Comparison of ENCODE assay signal across 15 cellular contexts in genomic region chr5:113060410-113061025, GRCh38.
DNase-seq lines count a peak whose midpoint lies in the region; ATAC-seq, FAIRE-seq and TF ChIP-seq lines count a peak whose summit lies in the region.
"Had no signal": no experiment of that assay in that cellular context is flagged by ENCODE, and none has a peak within 500 bp of the region (broad histone marks: within the 10 kb centered on the region; RNA-seq: fewer than 3 reads in every experiment).

No MANE protein-coding gene starts in this region.

- H3K36me3 ChIP-seq in mammary epithelial cell (ENCODE audit: insufficient read depth, low read length) (no peaks in the 10 kb centered on the region), breast epithelium (no peaks in the 10 kb centered on the region), astrocyte (ENCODE audit: insufficient read depth, low read length) (no peaks in the 10 kb centered on the region)

- peaks cover 56% of the 10 kb centered on the region for H3K4me1 Mint-ChIP-seq in astrocyte (ENCODE audit: low read depth, unreplicated experiment)

- H3K9ac ChIP-seq in mammary epithelial cell (ENCODE audit: insufficient read depth, low read length) (no peak overlapping the region), astrocyte (ENCODE audit: low read length) (no peak overlapping the region)

- H3K4me1 ChIP-seq in mammary epithelial cell (ENCODE audit: insufficient read depth, low read length) = peaks cover 6% of the 10 kb centered on the region
- H3K4me1 ChIP-seq in breast epithelium = no peaks in the 10 kb centered on the region
- H3K4me1 ChIP-seq in astrocyte (ENCODE audit: insufficient read depth, low read length) = peaks cover 48% of the 10 kb centered on the region

- H3K27me3 ChIP-seq in mammary epithelial cell (ENCODE audit: insufficient read depth, low read length) (no peaks in the 10 kb centered on the region), breast epithelium (no peaks in the 10 kb centered on the region), astrocyte (ENCODE audit: insufficient read depth, low read length) (no peaks in the 10 kb centered on the region)

- peak overlapping the region; percentile 97 for H3K27ac Mint-ChIP-seq in astrocyte (ENCODE audit: unreplicated experiment)

- in situ Hi-C loops in mammary epithelial cell (cut with MboI; ENCODE audit: low sequenced_read_pairs in 2 of 2) = no loop called here

- dilution Hi-C loops in mammary epithelial cell (cut with HindIII; ENCODE audit: low sequenced_read_pairs) = no loop called here

- peaks cover 28% of the 10 kb centered on the region for H3K36me3 Mint-ChIP-seq in astrocyte (ENCODE audit: low read depth, unreplicated experiment)

- H2AFZ ChIP-seq in mammary epithelial cell (ENCODE audit: low read depth, low read length) (no peak overlapping the region), astrocyte (ENCODE audit: low read depth, low read length) (no peak overlapping the region)

- H4K20me1 ChIP-seq in mammary epithelial cell (ENCODE audit: insufficient read depth, low read length) (peaks cover 2% of the 10 kb centered on the region), astrocyte (ENCODE audit: insufficient read depth, low read length) (no peaks in the 10 kb centered on the region)

- H3K9me3 ChIP-seq in mammary epithelial cell (replicated peaks; ENCODE audit: insufficient read depth, low read length) = no peaks in the 10 kb centered on the region
- no peaks in the 10 kb centered on the region for H3K9me3 ChIP-seq in breast epithelium
- no peaks in the 10 kb centered on the region for H3K9me3 ChIP-seq in astrocyte (ENCODE audit: insufficient read depth, low read depth, low read length)

- H3K4me3 ChIP-seq in mammary epithelial cell (replicated peaks in 1 of 3; ENCODE audit: insufficient read depth in 1 of 3, low read depth in 2 of 3, low read length in 3 of 3) (no peak overlapping the region), breast epithelium (no peak overlapping the region), astrocyte (ENCODE audit: insufficient read depth, low read depth, low read length) (no peak overlapping the region)

- BruUV-seq in mammary epithelial cell (replicated peaks; lab: Mats Ljungman, UMichigan) = no TSS peak

- no peak overlapping the region for H3K4me3 Mint-ChIP-seq in astrocyte (ENCODE audit: unreplicated experiment)

- H3K4me2 ChIP-seq in mammary epithelial cell (ENCODE audit: insufficient read depth, low read depth, low read length) (no peak overlapping the region), astrocyte (ENCODE audit: low read length) (no peak overlapping the region)

- WGBS in mammary epithelial cell (ENCODE audit: low coverage, missing lambda C conversion rate) = 96% methylated on average over 4 of the region's 4 CpGs

- H3K27me3 Mint-ChIP-seq in astrocyte (ENCODE audit: low read depth, unreplicated experiment) = no peaks in the 10 kb centered on the region

- H3K79me2 ChIP-seq in mammary epithelial cell (ENCODE audit: insufficient read depth, low read length) (no peaks in the 10 kb centered on the region), astrocyte (ENCODE audit: insufficient read depth, low read length) (no peaks in the 10 kb centered on the region)

- DNase-seq in mammary epithelial cell (peak; percentile 9), breast epithelium (ENCODE audit: low spot score in 2 of 2) (no peak), astrocyte (ENCODE audit: low read depth) (no peak), islet precursor cell (peak; percentile 44), NCI-H2171 (lab: John Stamatoyannopoulos, UW) (no peak), left cardiac atrium (no peak), GM20000 (ENCODE audit: low spot score) (no peak)
- DNase-seq: Calu3, MV-4-11, NCI-H1436, NCI-H345, SHP77 had no signal

- intact Hi-C loops in mammary epithelial cell (cut with micrococcal nuclease) = loop anchor here (5.0 kb wide), 1 partner anchor 63 kb away; no protein-coding TSS in a partner anchor
- intact Hi-C loops in breast epithelium (cut with DNase I; ENCODE audit: low total_unique reads) = no loop called here
- intact Hi-C loops in left cardiac atrium (cut with DNase I) = no loop called here

- ATAC-seq in GM21619 (IDR thresholded peaks at IDR 0.05; ENCODE audit: unreplicated experiment) = no peak
- ATAC-seq in left cardiac atrium = no peak
- ATAC-seq: Panc1 had no signal

- no peak for TF ChIP-seq POLR2A in breast epithelium (IDR thresholded peaks at IDR 0.05)

- TF ChIP-seq CTCF in mammary epithelial cell (conservative IDR thresholded peaks at IDR 0.05 in 1 of 2, IDR thresholded peaks at IDR 0.05 in 1 of 2; ENCODE audit: extremely low read depth in 1 of 2, insufficient read depth in 1 of 2, low read depth in 1 of 2, low read length in 2 of 2) (no peak), breast epithelium (IDR thresholded peaks at IDR 0.05) (no peak), astrocyte (IDR thresholded peaks at IDR 0.05; ENCODE audit: insufficient read depth, low read depth, low read length) (no peak), GM20000 (IDR thresholded peaks at IDR 0.05; ENCODE audit: extremely low read depth, missing control alignments) (no peak)

- CTCF ChIA-PET in mammary epithelial cell (lab: Charles Lee; ENCODE audit: low non-redundant PET) = interaction anchor here (0.7 kb wide), 1 partner anchor 392 kb away, joined by 3 read pairs; no protein-coding TSS in a partner anchor

- no peak overlapping the region for H3K27ac ChIP-seq in mammary epithelial cell (ENCODE audit: insufficient read depth, low read depth, low read length)
- no peak overlapping the region for H3K27ac ChIP-seq in breast epithelium
- no peak overlapping the region for H3K27ac ChIP-seq in astrocyte (ENCODE audit: low read depth, low read length)

- FAIRE-seq in astrocyte (lab: Jason Lieb, UNC) = no peak
- FAIRE-seq: GM18507 had no signal

- no peaks in the 10 kb centered on the region for H3K9me3 Mint-ChIP-seq in astrocyte (ENCODE audit: unreplicated experiment)

Comparison
In these comparisons a context has a peak if more than half of its experiments do, and no peak if none do; other contexts are left out.
1. DNase-seq: peak in mammary epithelial cell (single experiment) and islet precursor cell (single experiment); none in breast epithelium (0 of 2), astrocyte (single experiment), NCI-H2171 (single experiment), left cardiac atrium (single experiment) and GM20000 (single experiment).